8 cellular contexts compared by ENCODE assay signal in genomic region chr4:80365928-80366327, GRCh38. TPM values are rescaled to one million over a fixed set of nuclear protein-coding genes. Genes with fewer than 3 reads are reported as not detected.
DNase-seq lines count a peak whose midpoint lies in the region; ATAC-seq lines count a peak whose summit lies in the region.

No MANE protein-coding gene starts in this region.

- H3K4me3 ChIP-seq in neuronal stem cell (ENCODE audit: low read length in 2 of 2) = no peak overlapping the region

- no peak overlapping the region for H2BK120ac ChIP-seq in neuronal stem cell (ENCODE audit: low read depth, low read length)

- no peak overlapping the region for H4K8ac ChIP-seq in neuronal stem cell (ENCODE audit: low read depth, low read length)

- no peak overlapping the region for H3K14ac ChIP-seq in neuronal stem cell (ENCODE audit: low read length)

- H2BK5ac ChIP-seq in neuronal stem cell (ENCODE audit: low read length) = no peak overlapping the region

- H3K9ac ChIP-seq in neuronal stem cell (ENCODE audit: low read depth, low read length, poor library complexity) = no peak overlapping the region

- H3K4me1 ChIP-seq in neuronal stem cell (ENCODE audit: control insufficient read depth in 2 of 2, insufficient read depth in 1 of 2, low read depth in 1 of 2, low read length in 2 of 2) = no peaks in the 10 kb centered on the region

- H3K4me2 ChIP-seq in neuronal stem cell (ENCODE audit: insufficient read depth, low read length, poor library complexity, severe bottlenecking) = no peak overlapping the region

- H3K27ac ChIP-seq in neuronal stem cell (replicated peaks; ENCODE audit: low read length) = no peak overlapping the region

- no CpG with 5 or more reads among the region's 1 CpG for WGBS in neuronal stem cell (ENCODE audit: extremely low coverage in 2 of 2, insufficient read length in 2 of 2, insufficient replicate concordance in 1 of 2), 2 donors

- H2AK5ac ChIP-seq in neuronal stem cell (ENCODE audit: low read depth, low read length) = no peak overlapping the region

- H3K23ac ChIP-seq in neuronal stem cell (ENCODE audit: low read depth, low read length, poor library complexity) = no peak overlapping the region

- H3K4ac ChIP-seq in neuronal stem cell (ENCODE audit: low read length) = no peak overlapping the region

- H2AFZ ChIP-seq in neuronal stem cell (ENCODE audit: low read length) = no peak overlapping the region

- H3K79me1 ChIP-seq in neuronal stem cell (ENCODE audit: low read depth, low read length) = no peaks in the 10 kb centered on the region

- peak; percentile 71 for ATAC-seq in GM19023 (IDR thresholded peaks at IDR 0.05; ENCODE audit: unreplicated experiment)
- ATAC-seq in HG03442 (IDR thresholded peaks at IDR 0.05; ENCODE audit: unreplicated experiment) = peak; percentile 67

- H3K27me3 ChIP-seq in neuronal stem cell (ENCODE audit: control insufficient read depth in 3 of 3, insufficient read depth in 3 of 3, low read depth in 1 of 3, low read length in 3 of 3) = no peaks in the 10 kb centered on the region

- no peaks in the 10 kb centered on the region for H3K36me3 ChIP-seq in neuronal stem cell (replicated peaks in 1 of 2; ENCODE audit: control insufficient read depth in 2 of 2, insufficient read depth in 2 of 2, low read length in 2 of 2)

- no peak overlapping the region for H3K18ac ChIP-seq in neuronal stem cell (ENCODE audit: low read length)

- H3K9me3 ChIP-seq in neuronal stem cell (replicated peaks in 1 of 2; ENCODE audit: control insufficient read depth in 2 of 2, insufficient read depth in 1 of 2, low read depth in 1 of 2, low read length in 2 of 2) = peaks cover 0 to 2% of the 10 kb centered on the region in 2 donors

- H2BK15ac ChIP-seq in neuronal stem cell (ENCODE audit: low read length) = no peak overlapping the region

- no peak overlapping the region for H2BK12ac ChIP-seq in neuronal stem cell (ENCODE audit: low read length)

- no peak overlapping the region for H4K91ac ChIP-seq in neuronal stem cell (ENCODE audit: low read depth, low read length, poor library complexity)

- peak; percentile 15 for DNase-seq in CD1c-positive myeloid dendritic cell (ENCODE audit: extremely low spot score)
- DNase-seq in NCI-H774 (lab: John Stamatoyannopoulos, UW) = peak; percentile 38
- DNase-seq in activated CD8-positive, alpha-beta memory T cell treated with anti-CD3 and anti-CD28 coated beads, Interleukin-2, amount 50 U/mL, for 24 hours (ENCODE audit: extremely low read depth) = peak; percentile 7
- peak; percentile 74 for DNase-seq in fibroblast of gingiva (ENCODE audit: low read depth)
- DNase-seq in neuronal stem cell (ENCODE audit: low spot score) = peak; percentile 21
- DNase-seq in DMS114 treated with DMSO at 0.1 percent for 48 hours (lab: John Stamatoyannopoulos, UW; ENCODE audit: unreplicated experiment) = no peak

RNA-seq across cellular contexts. Expression of gene CFAP299, which starts 30.4 kb away (rescaled TPM):
- polyA plus RNA-seq in neuronal stem cell (2013, experiment 1 of 2) = not detected
- polyA plus RNA-seq in neuronal stem cell (2013, experiment 2 of 2) = not detected
